ENCODE assay signal across 8 cellular contexts in the genomic region with DNA sequence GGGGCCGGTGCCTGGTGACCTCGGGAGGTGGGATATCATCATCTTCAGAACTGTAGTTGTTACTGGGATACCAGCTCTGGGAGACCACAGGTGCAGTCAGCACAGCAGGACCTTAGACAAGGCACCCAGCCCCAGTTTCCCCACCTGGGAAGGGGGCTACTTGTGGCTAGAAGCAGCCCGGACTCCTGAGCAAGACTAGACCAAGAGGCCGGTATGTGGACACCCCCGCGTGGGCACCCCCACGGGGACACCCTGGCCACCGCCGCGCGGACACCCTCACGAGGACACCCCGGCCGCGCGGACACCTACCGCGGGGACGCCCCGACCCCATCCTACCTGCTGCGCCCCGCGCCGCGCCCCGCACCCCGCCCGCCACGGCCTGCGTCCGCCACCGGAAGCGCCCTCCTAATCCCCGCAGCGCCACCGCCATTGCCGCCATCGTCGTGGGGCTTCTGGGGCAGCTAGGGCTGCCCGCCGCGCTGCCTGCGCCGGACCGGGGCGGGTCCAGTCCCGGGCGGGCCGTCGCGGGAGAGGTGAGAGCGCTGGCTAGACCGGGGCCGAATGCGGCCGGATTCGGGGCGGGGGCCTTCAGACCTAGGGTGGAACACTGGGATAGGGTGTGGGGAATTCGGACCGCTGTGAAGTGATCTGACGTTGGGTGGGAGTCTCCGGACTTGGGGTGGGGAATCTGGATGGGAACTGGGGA. TPM values are rescaled to one million over a fixed set of nuclear protein-coding genes. Genes with fewer than 3 reads are reported as not detected.
DNase-seq lines count a peak whose midpoint lies in the region; ATAC-seq and TF ChIP-seq lines count a peak whose summit lies in the region.

A gene (plus strand): TSS at position 408 of the 706 bp plus-strand sequence. CDS start 20,755 bp downstream, outside the sequence.
A gene (minus strand): TSS at position 454 of the 706 bp plus-strand sequence. CDS start 15 bp downstream, at position 439.

- DNase-seq in DMS 273 (lab: John Stamatoyannopoulos, UW; ENCODE audit: unreplicated experiment) (peak; percentile 73), DMS 273 treated with DMSO at 0.1 percent for 48 hours (lab: John Stamatoyannopoulos, UW) (no peak), HL-60 (ENCODE audit: low read depth in 1 of 2, low spot score in 1 of 2) (peak; percentile 60 to 64), T follicular helper cell (ENCODE audit: low read depth) (peak; percentile 48), left cardiac atrium (peak; percentile 81), putamen (ENCODE audit: low spot score) (peak; percentile 39), uterus (peak; percentile 55 to 73)

- no peaks in the 10 kb centered on the region for H3K27me3 ChIP-seq in HL-60 (ENCODE audit: insufficient read depth, poor library complexity, severe bottlenecking)
- no peaks in the 10 kb centered on the region for H3K27me3 ChIP-seq in uterus

- H3K4me1 ChIP-seq in uterus, result peaks cover 0 to 11% of the 10 kb centered on the region in 2 donors

- TF ChIP-seq CTCF in HL-60 (IDR thresholded peaks at IDR 0.05; ENCODE audit: insufficient read depth, low read length) (no peak), uterus (IDR thresholded peaks at IDR 0.05) (no peak)

- H3K36me3 ChIP-seq in uterus, result no peaks in the 10 kb centered on the region

- TF ChIP-seq POLR2A in uterus (IDR thresholded peaks at IDR 0.05), result peak in 1 of 2 donors; percentile 63

- 1% methylated on average over 58 to 62 of the region's 62 CpGs for WGBS in adipose tissue, 3 donors

- peak within 1 kb of the TSS; percentile 93 for H3K27ac ChIP-seq in HL-60 (replicated peaks)
- peak within 1 kb of the TSS; percentile 30 for H3K27ac ChIP-seq in adipose tissue (ENCODE audit: low read depth, low read length)
- peak within 1 kb of the TSS; percentile 96 to 97 for H3K27ac ChIP-seq in uterus

- peak within 1 kb of the TSS; percentile 74 for H3K4me3 ChIP-seq in HL-60 (replicated peaks; ENCODE audit: insufficient read depth, low read length)
- H3K4me3 ChIP-seq in uterus, result peak within 1 kb of the TSS; percentile 68 to 73

- ATAC-seq in left cardiac atrium, result peak; percentile 90 to 94

- H3K9me3 ChIP-seq in uterus, result no peaks in the 10 kb centered on the region

- intact Hi-C loops in left cardiac atrium (cut with DNase I) (no loop called here), uterus (cut with DNase I; ENCODE audit: low total_unique reads) (no loop called here)

RNA-seq across cellular contexts. Expression of the first gene that starts in this region (rescaled TPM):
- 100 to 1,000 TPM in 2 of 3 donors, 10 to 100 TPM in 1; 70.9 to 173 (median 133) TPM for polyA plus RNA-seq in adipose tissue
- total RNA-seq in left cardiac atrium, result 100 to 1,000 TPM; 101 to 103 TPM
- total RNA-seq in uterus, result 100 to 1,000 TPM in 2 of 4 donors, 10 to 100 TPM in 2; 88.9 to 175 (median 108) TPM

RNA-seq across cellular contexts. Expression of the second gene that starts in this region (rescaled TPM):
- 10 to 100 TPM; 13.6 to 21.8 (median 16.6) TPM for polyA plus RNA-seq in adipose tissue
- total RNA-seq in left cardiac atrium (10 to 100 TPM; 22.7 to 29.6 TPM), uterus (10 to 100 TPM; 14.7 to 48.9 (median 25.6) TPM)

Comparison
In these comparisons a context has a peak if more than half of its experiments do, and no peak if none do; other contexts are left out.
1. H3K27ac ChIP-seq: peak in every context shown above with its lines; median percentile 96 in uterus; 93 in HL-60; 30 in adipose tissue.